8 cellular contexts compared by ENCODE assay signal in genomic region chr10:102641398-102641797, GRCh38. TPM values are rescaled to one million over a fixed set of nuclear protein-coding genes. Genes with fewer than 3 reads are reported as not detected.
DNase-seq lines count a peak whose midpoint lies in the region; ATAC-seq, FAIRE-seq and TF ChIP-seq lines count a peak whose summit lies in the region.

No MANE protein-coding gene starts in this region.

- H2BK12ac ChIP-seq in H1 (ENCODE audit: low read depth, low read length), result no peak overlapping the region

- peaks cover 12% of the 10 kb centered on the region for H3K4me1 Mint-ChIP-seq in osteocyte (ENCODE audit: unreplicated experiment)

- no peaks in the 10 kb centered on the region for H3K9me3 ChIP-seq in H1 (ENCODE audit: insufficient read depth in 2 of 2, low read depth in 1 of 2, low read length in 1 of 2)

- no peak overlapping the region for H3K56ac ChIP-seq in H1 (replicated peaks; ENCODE audit: insufficient read length, low read depth, low read length)

- no peak for FAIRE-seq in H1 (lab: Jason Lieb, UNC)

- H2AFZ ChIP-seq in H1 (ENCODE audit: low read length), result no peak overlapping the region

- no peak overlapping the region for H2BK5ac ChIP-seq in H1 (ENCODE audit: low read depth, low read length)

- no peak for ATAC-seq in GM18870 (IDR thresholded peaks at IDR 0.05; ENCODE audit: unreplicated experiment)
- no peak for ATAC-seq in GM19467 (IDR thresholded peaks at IDR 0.05; ENCODE audit: unreplicated experiment)
- ATAC-seq in GM18867 (IDR thresholded peaks at IDR 0.05; ENCODE audit: unreplicated experiment), result no peak

- H3K4me1 ChIP-seq in H1 (replicated peaks in 1 of 4; ENCODE audit: control insufficient read depth in 3 of 4, insufficient read depth in 4 of 4, low read length in 3 of 4), result peaks cover under 1 to 9% (median 7%) of the 10 kb centered on the region in 4 experiments; a peak in 6 of 7 replicates

- WGBS in H1 (ENCODE audit: extremely low coverage in 1 of 2, insufficient coverage in 1 of 2, insufficient read length in 1 of 2, insufficient replicate concordance in 2 of 2, low coverage in 1 of 2, low lambda C conversion rate in 2 of 2, missing lambda C conversion rate in 1 of 2), 2 experiments, result 45% methylated on average over 7 of the region's 7 CpGs; no CpG with 5 or more reads in 1 of the 2 experiments

- no peak overlapping the region for H2BK120ac ChIP-seq in H1 (replicated peaks; ENCODE audit: low read depth, low read length)

- H3K36me3 ChIP-seq in H1 (ENCODE audit: control insufficient read depth in 2 of 4, insufficient read depth in 4 of 4, low read length in 3 of 4), result no peaks in the 10 kb centered on the region

- TF ChIP-seq POLR2A in H1 (IDR thresholded peaks at IDR 0.05; ENCODE audit: control extremely low read depth in 1 of 2, low read depth in 2 of 2, low read length in 2 of 2), result no peak

- no peak overlapping the region for H3K4ac ChIP-seq in H1 (replicated peaks; ENCODE audit: insufficient read length, low read depth, low read length)

- peak overlapping the region; percentile 98 for H3K27ac Mint-ChIP-seq in osteocyte (ENCODE audit: unreplicated experiment)

- H3K9ac ChIP-seq in H1 (replicated peaks in 1 of 4; ENCODE audit: extremely low read depth in 1 of 4, low read depth in 3 of 4, low read length in 3 of 4), result no peak overlapping the region; a peak in 2 of 7 replicates

- peaks cover 2% of the 10 kb centered on the region; the same call in 1 of the 2 replicates for H3K79me1 ChIP-seq in H1 (ENCODE audit: low read depth, low read length)

- H4K20me1 ChIP-seq in H1 (replicated peaks in 1 of 2; ENCODE audit: control insufficient read depth in 1 of 2, insufficient read depth in 2 of 2, low read length in 2 of 2), result peaks cover 4% of the 10 kb centered on the region in 2 experiments

- no peak overlapping the region for H4K91ac ChIP-seq in H1 (replicated peaks; ENCODE audit: insufficient read length, low read length)

- peak overlapping the region; percentile 70 to 81 for H3K4me2 ChIP-seq in H1 (ENCODE audit: insufficient read depth in 1 of 2, low read depth in 2 of 2, low read length in 2 of 2)

- H3K4me3 ChIP-seq in H1 (ENCODE audit: extremely low read depth in 1 of 4, insufficient read depth in 2 of 4, low read depth in 3 of 4, low read length in 4 of 4), result peak overlapping the region; percentile 40 to 81 (median 63)

- no peak for TF ChIP-seq EP300 in H1 (IDR thresholded peaks at IDR 0.05; ENCODE audit: borderline replicate concordance in 1 of 2, low read depth in 2 of 2, low read length in 2 of 2)

- H3K23me2 ChIP-seq in H1 (ENCODE audit: low read depth, low read length), result peaks cover 27% of the 10 kb centered on the region; the same call in 1 of the 2 replicates

- peak overlapping the region; percentile 85 for H3K4me3 Mint-ChIP-seq in osteocyte (ENCODE audit: unreplicated experiment)

- CTCF ChIA-PET in H1 (lab: Charles Lee; ENCODE audit: partially characterized antibody), result interaction anchor here (1.1 to 1.2 kb wide), 2 partner anchors 9 to 26 kb away, joined by 3 to 4 read pairs; no protein-coding TSS in a partner anchor

- H3K27ac ChIP-seq in H1 (ENCODE audit: low read depth, low read length), result no peak overlapping the region

- TF ChIP-seq RAD21 in H1 (IDR thresholded peaks at IDR 0.05 in 1 of 2, conservative IDR thresholded peaks at IDR 0.05 in 1 of 2; ENCODE audit: low read depth in 2 of 2, low read length in 2 of 2), result no peak

- no peak overlapping the region for H3K18ac ChIP-seq in H1 (ENCODE audit: extremely low read depth, low read length)

- H4K5ac ChIP-seq in H1 (ENCODE audit: insufficient read length, low read depth, low read length), result no peak overlapping the region

- no peak overlapping the region for H2BK20ac ChIP-seq in H1 (ENCODE audit: low read length)

- POLR2A ChIA-PET in H1 (lab: Charles Lee; ENCODE audit: partially characterized antibody), result interaction anchor here (0.9 to 5.6 kb wide), 6 partner anchors 9 to 73 kb away, joined by 3 to 51 read pairs (median 8); partner anchors contain the start of genes ARL3 and SFXN2

- H2BK15ac ChIP-seq in H1 (ENCODE audit: low read length), result peak overlapping the region; percentile 25; the same call in 1 of the 2 replicates

- DNase-seq in DMS79 treated with DMSO at 0.1 percent for 48 hours (lab: John Stamatoyannopoulos, UW), result peak; percentile 55
- peak; percentile 8 for DNase-seq in NCI-H345 (lab: John Stamatoyannopoulos, UW)
- DNase-seq in H1 (ENCODE audit: low read depth in 1 of 2, low spot score in 2 of 2), result no peak
- no peak for DNase-seq in osteocyte (ENCODE audit: extremely low spot score, unreplicated experiment)
- no peak for DNase-seq in germinal center (ENCODE audit: low spot score)

- no peaks in the 10 kb centered on the region for H3K27me3 ChIP-seq in H1 (replicated peaks in 1 of 4; ENCODE audit: control insufficient read depth in 3 of 4, extremely low read depth in 1 of 4, insufficient read depth in 3 of 4, low read length in 3 of 4)

- peaks cover 0 to 15% of the 10 kb centered on the region in 2 experiments; a peak in 2 of 4 replicates for H3K79me2 ChIP-seq in H1 (ENCODE audit: control insufficient read depth in 1 of 2, insufficient read depth in 2 of 2, low read length in 2 of 2)

- H2AK5ac ChIP-seq in H1 (ENCODE audit: low read depth, low read length), result no peak overlapping the region

- H3K23ac ChIP-seq in H1 (ENCODE audit: insufficient read length), result no peak overlapping the region

- no peak for TF ChIP-seq CTCF in H1 (IDR thresholded peaks at IDR 0.05; ENCODE audit: control extremely low read depth in 1 of 3, insufficient read depth in 1 of 3, low read depth in 1 of 3, low read length in 3 of 3)
- TF ChIP-seq CTCF in osteocyte (IDR thresholded peaks at IDR 0.05), result no peak

- H4K8ac ChIP-seq in H1 (ENCODE audit: extremely low read depth, insufficient read depth, low read length), result no peak overlapping the region

- no peaks in the 10 kb centered on the region for H3K36me3 Mint-ChIP-seq in osteocyte (ENCODE audit: unreplicated experiment)

- H3K9me3 Mint-ChIP-seq in osteocyte (ENCODE audit: unreplicated experiment), result no peaks in the 10 kb centered on the region

- no peak overlapping the region for H3K14ac ChIP-seq in H1 (ENCODE audit: insufficient read length)

- H3K27me3 Mint-ChIP-seq in osteocyte (ENCODE audit: unreplicated experiment), result no peaks in the 10 kb centered on the region

TF ChIP-seq in H1, 55 proteins besides CTCF, POLR2A, EP300 and RAD21:
- TF ChIP-seq CTBP2 (IDR thresholded peaks at IDR 0.05; ENCODE audit: borderline replicate concordance, insufficient read depth, insufficient read length, low read length) (no peak), KDM5A (IDR thresholded peaks at IDR 0.05; ENCODE audit: low read length) (no peak), RFX5 (IDR thresholded peaks at IDR 0.05; ENCODE audit: borderline replicate concordance, low read depth, low read length) (no peak), TEAD4 (IDR thresholded peaks at IDR 0.05; ENCODE audit: low read depth, low read length) (no peak), FOSL1 (IDR thresholded peaks at IDR 0.05; ENCODE audit: insufficient read depth, low read depth, low read length) (no peak), SAP30 (IDR thresholded peaks at IDR 0.05; ENCODE audit: insufficient read depth, insufficient replicate concordance, low read length) (no peak)

RNA-seq across cellular contexts. Expression of gene TRIM8, which starts 2.9 kb away (rescaled TPM):
- 35.4 and 38.8 TPM in 2 replicates for total RNA-seq in H1 (2021; fragmentation: NEBNext Ultra II Directional; extraction: Animal tissue kit (Norgen Biotek cat#: 25700))
- 24.9 and 34.6 TPM in 2 replicates for polyA plus RNA-seq in H1 (2011; rRNA removed)
- polyA plus RNA-seq in H1 (2011; cell fraction: cytosol; rRNA removed), result 20.5 TPM
- 32.2 TPM for polyA plus RNA-seq in H1 (2011; cell fraction: nucleus; rRNA removed)
- polyA plus RNA-seq in H1 (2012, experiment 1 of 2), result 36.1 to 44.6 TPM (median 40.7 TPM) in 4 replicates
- polyA plus RNA-seq in H1 (2012, experiment 2 of 2), result 42.4 TPM
- 15.8 TPM for polyA plus RNA-seq in H1 (2013, experiment 1 of 2)
- polyA plus RNA-seq in H1 (2013, experiment 2 of 2), result 16.3 TPM
- 14.4 and 15.0 TPM in 2 replicates for polyA minus RNA-seq in H1 (2011; rRNA and poly(A)+ RNA removed)
- polyA minus RNA-seq in H1 (2011; cell fraction: cytosol; rRNA and poly(A)+ RNA removed), result 20.2 TPM
- polyA minus RNA-seq in H1 (2011; cell fraction: nucleus; rRNA and poly(A)+ RNA removed), result 21.2 TPM
- total RNA-seq in osteocyte, result 63.9 and 66.8 TPM in 2 replicates

Comparison
In these comparisons a context has a peak if more than half of its experiments do, and no peak if none do; other contexts are left out.
1. DNase-seq: peak in DMS79 treated with DMSO at 0.1 percent for 48 hours (single experiment) and NCI-H345 (single experiment); none in H1 (0 of 2), osteocyte (single experiment) and germinal center (single experiment).